ENCODE assay signal across 10 cellular contexts in the genomic region with DNA sequence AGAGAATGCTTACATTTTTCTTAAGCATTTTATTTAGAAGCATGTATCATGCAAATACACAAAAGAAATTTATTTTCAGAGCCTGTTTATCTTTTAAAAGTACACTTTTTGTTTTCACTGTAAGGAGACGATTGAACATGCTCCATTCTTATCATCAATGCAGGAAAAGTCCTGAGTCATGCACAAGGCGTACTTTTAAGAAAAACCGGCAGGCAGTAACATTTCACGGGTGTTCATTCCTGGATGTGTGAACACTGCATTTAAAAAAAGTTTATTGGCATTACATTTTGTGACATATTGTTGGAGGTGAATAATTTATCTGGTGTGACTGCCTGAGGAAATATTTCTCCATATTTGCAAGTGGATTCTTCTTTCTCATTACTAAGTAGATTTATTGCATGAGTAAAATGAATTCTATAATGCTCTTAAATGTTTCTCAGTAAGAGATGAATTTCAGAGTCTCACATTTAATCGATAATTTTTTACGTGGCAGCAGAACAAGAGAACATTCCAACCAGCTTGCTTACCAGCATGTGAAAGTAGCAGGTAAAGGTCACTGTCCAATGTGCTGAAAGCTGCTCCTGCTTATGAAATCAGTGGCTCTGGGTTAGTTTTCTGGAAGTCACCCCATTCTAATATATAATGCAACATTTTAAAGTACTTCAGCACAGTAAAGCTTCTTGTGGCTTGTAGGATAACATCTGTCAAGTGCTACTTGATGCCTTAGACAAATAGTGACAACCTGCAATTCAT.
DNase-seq lines count a peak whose midpoint lies in the region; ATAC-seq and TF ChIP-seq lines count a peak whose summit lies in the region.
"Had no signal": no experiment of that assay in that cellular context is flagged by ENCODE, and none has a peak within 500 bp of the region (broad histone marks: within the 10 kb centered on the region; RNA-seq: fewer than 3 reads in every experiment).

No MANE protein-coding gene starts in this region.

- no peaks in the 10 kb centered on the region for H3K36me3 ChIP-seq in HAP-1 (replicated peaks)
- H3K36me3 ChIP-seq in fibroblast of lung (ENCODE audit: control insufficient read depth, insufficient read depth, low read length): no peaks in the 10 kb centered on the region
- no peaks in the 10 kb centered on the region for H3K36me3 ChIP-seq in Karpas-422 (ENCODE audit: insufficient read depth, low read length)

- TF ChIP-seq CTCF in fibroblast of lung (conservative IDR thresholded peaks at IDR 0.05 in 1 of 2, IDR thresholded peaks at IDR 0.05 in 1 of 2; ENCODE audit: low read depth in 1 of 2, low read length in 2 of 2): no peak

- ATAC-seq in HG02840 (IDR thresholded peaks at IDR 0.05; ENCODE audit: low FRiP score, unreplicated experiment) (no peak), GM21423 (IDR thresholded peaks at IDR 0.05; ENCODE audit: unreplicated experiment) (no peak)

- no peaks in the 10 kb centered on the region for H3K9me3 ChIP-seq in HAP-1
- no peaks in the 10 kb centered on the region for H3K9me3 ChIP-seq in fibroblast of lung (ENCODE audit: control insufficient read depth, insufficient read depth, low read depth, low read length)
- no peaks in the 10 kb centered on the region for H3K9me3 ChIP-seq in Karpas-422 (ENCODE audit: low read length)

- DNase-seq in ACHN: peak; percentile 32
- peak; percentile 3 to 45 for DNase-seq in HAP-1 (ENCODE audit: low spot score in 2 of 2)
- DNase-seq in RPMI8226: peak; percentile 52
- peak; percentile 5 to 30 for DNase-seq in fibroblast of lung (ENCODE audit: low read depth in 2 of 2)
- DNase-seq in Karpas-422: no peak
- no peak for DNase-seq in GDM1 (lab: John Stamatoyannopoulos, UW)
- DNase-seq: activated effector memory CD4-positive, alpha-beta T cell treated with Interleukin-2 at 50 U/mL for 16 hours; COR-L47 had no signal

- H3K27ac ChIP-seq in fibroblast of lung (ENCODE audit: insufficient read depth, low read length) (no peak overlapping the region), Karpas-422 (ENCODE audit: low read length) (no peak overlapping the region)

- peaks cover 14% of the 10 kb centered on the region for H3K27me3 ChIP-seq in HAP-1 (ENCODE audit: low read depth)
- no peaks in the 10 kb centered on the region for H3K27me3 ChIP-seq in fibroblast of lung (ENCODE audit: control insufficient read depth, insufficient read depth, low read length)
- H3K27me3 ChIP-seq in Karpas-422 (ENCODE audit: low read length): no peaks in the 10 kb centered on the region

- no peaks in the 10 kb centered on the region for H3K4me1 ChIP-seq in HAP-1
- H3K4me1 ChIP-seq in fibroblast of lung (ENCODE audit: control insufficient read depth, extremely low read depth, insufficient read depth, low read length): no peaks in the 10 kb centered on the region
- H3K4me1 ChIP-seq in Karpas-422 (ENCODE audit: low read length): no peaks in the 10 kb centered on the region

- no peaks in the 10 kb centered on the region for H3K9me2 ChIP-seq in Karpas-422 (replicated peaks; ENCODE audit: insufficient read depth, low read length)

- H3K9ac ChIP-seq in fibroblast of lung (ENCODE audit: insufficient read depth, low read length) (no peak overlapping the region), Karpas-422 (ENCODE audit: low read length) (no peak overlapping the region)

- in situ Hi-C loops in ACHN (cut with HindIII; ENCODE audit: low pct_ligation_motif_present, low pct_unique_long_range_greater_than_20kb, low sequenced_read_pairs): no loop called here
- in situ Hi-C loops in HAP-1 (cut with MboI; ENCODE audit: low sequenced_read_pairs): no loop called here

- no peak overlapping the region for H3K4me3 ChIP-seq in HAP-1
- no peak overlapping the region for H3K4me3 ChIP-seq in fibroblast of lung (replicated peaks in 1 of 4; ENCODE audit: control extremely low read depth in 1 of 4, insufficient read depth in 1 of 4, low read depth in 3 of 4, low read length in 4 of 4)
- H3K4me3 ChIP-seq in Karpas-422 (ENCODE audit: low read length): no peak overlapping the region

- H3K79me2 ChIP-seq in fibroblast of lung (ENCODE audit: control insufficient read depth, insufficient read depth, low read length) (no peaks in the 10 kb centered on the region), Karpas-422 (ENCODE audit: low read length) (no peaks in the 10 kb centered on the region)

- no peak overlapping the region for H3K4me2 ChIP-seq in fibroblast of lung (ENCODE audit: extremely low read depth, insufficient read depth, low read length)
- no peak overlapping the region for H3K4me2 ChIP-seq in Karpas-422 (ENCODE audit: low read depth, low read length, poor library complexity, severe bottlenecking)

- H4K20me1 ChIP-seq in fibroblast of lung (ENCODE audit: control insufficient read depth, extremely low read depth, insufficient read depth, low read length): no peaks in the 10 kb centered on the region
- no peaks in the 10 kb centered on the region for H4K20me1 ChIP-seq in Karpas-422 (ENCODE audit: insufficient read depth, low read depth, low read length)

- H2AFZ ChIP-seq in fibroblast of lung (ENCODE audit: low read length): no peak overlapping the region
- H2AFZ ChIP-seq in Karpas-422 (ENCODE audit: low read length): no peak overlapping the region

Comparison
In these comparisons a context has a peak if more than half of its experiments do, and no peak if none do; other contexts are left out.
1. DNase-seq: peak in ACHN (single experiment), HAP-1 (2 of 2), RPMI8226 (single experiment) and fibroblast of lung (2 of 2); none in Karpas-422 (single experiment) and GDM1 (single experiment).